Comparison of ENCODE assay signal across 8 cellular contexts in the genomic region with DNA sequence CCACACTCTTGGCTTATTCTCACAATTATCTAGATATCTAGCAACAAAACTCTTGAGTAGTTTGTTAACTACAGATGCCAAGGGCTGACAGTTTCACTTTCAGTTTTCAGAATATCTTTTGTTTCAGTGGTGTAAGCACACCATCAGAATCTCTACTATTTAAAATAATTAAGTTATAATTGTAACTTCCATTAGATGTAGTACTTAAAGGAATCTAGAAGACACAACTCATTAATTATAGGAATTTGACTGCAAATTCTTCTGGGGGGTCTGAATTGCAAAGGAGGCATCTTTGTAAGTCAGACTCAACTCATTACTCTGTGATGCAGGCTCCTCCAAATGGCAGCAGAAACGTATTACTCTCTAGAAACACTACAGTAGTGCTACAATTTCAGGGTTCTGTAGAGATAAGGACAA. TPM values are rescaled to one million over a fixed set of nuclear protein-coding genes. Genes with fewer than 3 reads are reported as not detected.
DNase-seq lines count a peak whose midpoint lies in the region; ATAC-seq lines count a peak whose summit lies in the region.

No MANE protein-coding gene starts in this region.

- no peaks in the 10 kb centered on the region for H3K36me3 Mint-ChIP-seq in naive thymus-derived CD8-positive, alpha-beta T cell

- H3K27ac ChIP-seq in epithelial cell of prostate: peak overlapping the region; percentile 1

- H3K27me3 Mint-ChIP-seq in naive thymus-derived CD8-positive, alpha-beta T cell: no peaks in the 10 kb centered on the region

- H3K9me3 Mint-ChIP-seq in naive thymus-derived CD8-positive, alpha-beta T cell: no peaks in the 10 kb centered on the region

- peak overlapping the region; percentile 87 to 96 (median 93) for H3K27ac Mint-ChIP-seq in naive thymus-derived CD8-positive, alpha-beta T cell

- peaks cover 10 to 38% (median 29%) of the 10 kb centered on the region in 4 donors for H3K4me1 Mint-ChIP-seq in naive thymus-derived CD8-positive, alpha-beta T cell

- POLR2A ChIA-PET in naive thymus-derived CD8-positive, alpha-beta T cell (lab: Charles Lee): interaction anchor here (0.7 to 4.4 kb wide), 3 partner anchors 35 to 178 kb away, joined by 6 to 28 read pairs (median 7); partner anchors contain the start of gene USPL1

- ATAC-seq in GM18502 (IDR thresholded peaks at IDR 0.05; ENCODE audit: poor library complexity, unreplicated experiment): peak; percentile 78
- ATAC-seq in HG03196 (IDR thresholded peaks at IDR 0.05; ENCODE audit: unreplicated experiment): peak; percentile 62
- peak; percentile 76 to 86 for ATAC-seq in naive thymus-derived CD8-positive, alpha-beta T cell
- ATAC-seq in esophagus mucosa: no peak

- peak overlapping the region; percentile 42 to 86 (median 81) for H3K4me3 Mint-ChIP-seq in naive thymus-derived CD8-positive, alpha-beta T cell

- DNase-seq in AG20443 (ENCODE audit: low spot score) (peak; percentile 47), SW 1271 (lab: John Stamatoyannopoulos, UW) (peak; percentile 32 to 73), epithelial cell of prostate (ENCODE audit: low read depth, low spot score) (no peak), ureter (ENCODE audit: low spot score) (no peak)
- peak in 5 of 10 donors; percentile 33 to 70 (median 59) for DNase-seq in naive thymus-derived CD8-positive, alpha-beta T cell

RNA-seq across cellular contexts. Expression of gene USPL1, which starts 44.9 kb away (rescaled TPM):
- 10 to 100 TPM; 29.2 to 31.1 TPM for total RNA-seq in naive thymus-derived CD8-positive, alpha-beta T cell
- polyA plus RNA-seq in naive thymus-derived CD8-positive, alpha-beta T cell: 10 to 100 TPM; 13.4 to 17.6 (median 14.2) TPM
- 5.7 TPM for total RNA-seq in esophagus mucosa
- total RNA-seq in ureter: 24.4 TPM

Comparison
In these comparisons a context has a peak if more than half of its experiments do, and no peak if none do; other contexts are left out.
1. DNase-seq: peak in AG20443 (single experiment) and SW 1271 (2 of 2); none in epithelial cell of prostate (single experiment) and ureter (single experiment).